15 cellular contexts compared by ENCODE assay signal in the genomic region with DNA sequence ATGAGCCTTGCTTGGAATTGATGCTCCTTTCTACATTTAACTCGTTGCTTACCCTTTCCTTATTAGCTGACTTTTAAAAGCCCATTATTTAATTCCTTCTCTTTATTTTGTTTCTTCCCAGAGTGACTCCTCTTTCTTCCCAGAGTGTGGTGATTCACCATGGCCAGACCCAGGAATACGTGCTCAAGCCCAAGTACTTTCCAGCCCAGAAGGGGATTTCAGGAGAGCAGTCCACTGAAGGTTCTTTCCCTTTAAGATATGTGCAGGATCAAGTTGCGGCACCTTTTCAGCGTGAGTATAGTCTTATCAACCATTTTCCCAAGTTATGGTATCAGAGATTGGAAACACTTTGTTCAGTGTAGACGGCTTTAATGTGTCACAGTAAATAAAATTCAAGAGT.
DNase-seq lines count a peak whose midpoint lies in the region; ATAC-seq and TF ChIP-seq lines count a peak whose summit lies in the region.
"Had no signal": no experiment of that assay in that cellular context is flagged by ENCODE, and none has a peak within 500 bp of the region (broad histone marks: within the 10 kb centered on the region; RNA-seq: fewer than 3 reads in every experiment).

No MANE protein-coding gene starts in this region.

- H3K9me3 ChIP-seq in osteoblast (ENCODE audit: low read depth, low read length) = no peaks in the 10 kb centered on the region
- H3K9me3 ChIP-seq: SJSA1 had no signal

- no peak overlapping the region for H3K4me3 ChIP-seq in osteoblast (ENCODE audit: insufficient read depth, low read length)
- H3K4me3 ChIP-seq: GM12878, SJSA1 had no signal

- H3K4me1 ChIP-seq in osteoblast (ENCODE audit: insufficient read depth, low read length) = peaks cover 30% of the 10 kb centered on the region

- H3K27ac Mint-ChIP-seq in WTC11 = 0 out of 2 replicates have a peak overlapping the region, but pooled peaks have one; percentile 60
- peak overlapping the region; percentile 53 for H3K27ac Mint-ChIP-seq in endothelial cell (ENCODE audit: unreplicated experiment)
- no peak overlapping the region for H3K27ac Mint-ChIP-seq in activated naive CD8-positive, alpha-beta T cell treated with anti-CD3 and anti-CD28 coated beads for 36 hours
- H3K27ac Mint-ChIP-seq: CD14-positive monocyte had no signal

- no peak overlapping the region for H2AFZ ChIP-seq in osteoblast (ENCODE audit: low read length)

- H4K20me1 ChIP-seq in osteoblast (ENCODE audit: insufficient read depth, low read length) = no peaks in the 10 kb centered on the region

- TF ChIP-seq CTCF in WTC11 (IDR thresholded peaks at IDR 0.05) = no peak
- no peak for TF ChIP-seq CTCF in endothelial cell (IDR thresholded peaks at IDR 0.05; ENCODE audit: unreplicated experiment)
- no peak for TF ChIP-seq CTCF in osteoblast (IDR thresholded peaks at IDR 0.05; ENCODE audit: extremely low read depth, low read depth, low read length)

- no peaks in the 10 kb centered on the region for H3K27me3 Mint-ChIP-seq in WTC11 (ENCODE audit: low read depth)
- H3K27me3 Mint-ChIP-seq in endothelial cell (ENCODE audit: unreplicated experiment) = peaks cover 1% of the 10 kb centered on the region
- peaks cover 13% of the 10 kb centered on the region for H3K27me3 Mint-ChIP-seq in activated naive CD8-positive, alpha-beta T cell treated with anti-CD3 and anti-CD28 coated beads for 36 hours

- peak overlapping the region; percentile 37 for H3K4me2 ChIP-seq in osteoblast (ENCODE audit: insufficient read depth, low read length)

- H3K27me3 ChIP-seq in osteoblast (ENCODE audit: insufficient read depth, low read length) = no peaks in the 10 kb centered on the region
- H3K27me3 ChIP-seq: SJSA1 had no signal

- H3K36me3 ChIP-seq in osteoblast (ENCODE audit: insufficient read depth, low read length) = no peaks in the 10 kb centered on the region
- H3K36me3 ChIP-seq: SJSA1 had no signal

- H3K4me1 Mint-ChIP-seq in WTC11 (peaks cover 5% of the 10 kb centered on the region; the same call in 1 of the 2 replicates), endothelial cell (ENCODE audit: unreplicated experiment) (peaks cover 42% of the 10 kb centered on the region)
- H3K4me1 Mint-ChIP-seq in activated naive CD8-positive, alpha-beta T cell treated with anti-CD3 and anti-CD28 coated beads for 36 hours = no peaks in the 10 kb centered on the region
- H3K4me1 Mint-ChIP-seq: CD14-positive monocyte had no signal

- CTCF ChIA-PET in WTC11 (lab: Charles Lee) = no interaction called here

- ATAC-seq in WTC11 = no peak
- ATAC-seq: GM12878 had no signal

- H3K9me3 Mint-ChIP-seq in WTC11 = no peaks in the 10 kb centered on the region
- no peaks in the 10 kb centered on the region for H3K9me3 Mint-ChIP-seq in endothelial cell (ENCODE audit: unreplicated experiment)
- H3K9me3 Mint-ChIP-seq in activated naive CD8-positive, alpha-beta T cell treated with anti-CD3 and anti-CD28 coated beads for 36 hours = no peaks in the 10 kb centered on the region

- POLR2A ChIA-PET in WTC11 (lab: Charles Lee) = no interaction called here

- DNase-seq in EL (peak; percentile 46), WTC11 (ENCODE audit: low spot score) (no peak), endothelial cell (ENCODE audit: low spot score) (no peak), osteoblast (ENCODE audit: insufficient read length, low spot score, missing footprints) (no peak), H4 (ENCODE audit: low spot score) (no peak), COLO668 (lab: John Stamatoyannopoulos, UW; ENCODE audit: unreplicated experiment) (no peak)
- DNase-seq in activated naive CD8-positive, alpha-beta T cell treated with anti-CD3 and anti-CD28 coated beads for 36 hours = no peak
- DNase-seq in stimulated activated CD4-positive, alpha-beta T cell treated with anti-CD3 and anti-CD28 coated beads, Interleukin-4, amount 100 ng/mL, for 24 hours = no peak
- DNase-seq: KBM-7, NCI-H1930, NCI-H226, NCI-H524 had no signal

- no peaks in the 10 kb centered on the region for H3K79me2 ChIP-seq in osteoblast (ENCODE audit: insufficient read depth, low read length)

- no peak overlapping the region for H3K4me3 Mint-ChIP-seq in WTC11
- H3K4me3 Mint-ChIP-seq in endothelial cell (ENCODE audit: unreplicated experiment) = peak overlapping the region; percentile 53
- no peak overlapping the region for H3K4me3 Mint-ChIP-seq in activated naive CD8-positive, alpha-beta T cell treated with anti-CD3 and anti-CD28 coated beads for 36 hours
- H3K4me3 Mint-ChIP-seq: CD14-positive monocyte had no signal

- H3K27ac ChIP-seq in osteoblast (ENCODE audit: low read depth, low read length) = peak overlapping the region; percentile 51
- H3K27ac ChIP-seq: SJSA1 had no signal

- H3K36me3 Mint-ChIP-seq in WTC11 (no peaks in the 10 kb centered on the region), endothelial cell (ENCODE audit: low read depth, unreplicated experiment) (peaks cover 54% of the 10 kb centered on the region)
- no peaks in the 10 kb centered on the region for H3K36me3 Mint-ChIP-seq in activated naive CD8-positive, alpha-beta T cell treated with anti-CD3 and anti-CD28 coated beads for 36 hours
- H3K36me3 Mint-ChIP-seq: CD14-positive monocyte had no signal

TF ChIP-seq in WTC11, 78 proteins besides CTCF, POLR2A, EP300 and RAD21 (continues in another document):
- TF ChIP-seq SP1 (CRISPR knock-in tag; conservative IDR thresholded peaks at IDR 0.05) (no peak), ERG (CRISPR knock-in tag; IDR thresholded peaks at IDR 0.05) (no peak), SMAD4 (CRISPR knock-in tag; IDR thresholded peaks at IDR 0.05) (no peak), IRF1 (CRISPR knock-in tag; IDR thresholded peaks at IDR 0.05) (no peak), TCF7 (CRISPR knock-in tag; IDR thresholded peaks at IDR 0.05; ENCODE audit: low read depth) (no peak), HMGXB4 (CRISPR knock-in tag; IDR thresholded peaks at IDR 0.05) (no peak), FOXJ3 (CRISPR knock-in tag; IDR thresholded peaks at IDR 0.05; ENCODE audit: borderline replicate concordance) (no peak), KAT7 (CRISPR knock-in tag; IDR thresholded peaks at IDR 0.05; ENCODE audit: borderline replicate concordance) (no peak)
- TF ChIP-seq, protein P1, sequence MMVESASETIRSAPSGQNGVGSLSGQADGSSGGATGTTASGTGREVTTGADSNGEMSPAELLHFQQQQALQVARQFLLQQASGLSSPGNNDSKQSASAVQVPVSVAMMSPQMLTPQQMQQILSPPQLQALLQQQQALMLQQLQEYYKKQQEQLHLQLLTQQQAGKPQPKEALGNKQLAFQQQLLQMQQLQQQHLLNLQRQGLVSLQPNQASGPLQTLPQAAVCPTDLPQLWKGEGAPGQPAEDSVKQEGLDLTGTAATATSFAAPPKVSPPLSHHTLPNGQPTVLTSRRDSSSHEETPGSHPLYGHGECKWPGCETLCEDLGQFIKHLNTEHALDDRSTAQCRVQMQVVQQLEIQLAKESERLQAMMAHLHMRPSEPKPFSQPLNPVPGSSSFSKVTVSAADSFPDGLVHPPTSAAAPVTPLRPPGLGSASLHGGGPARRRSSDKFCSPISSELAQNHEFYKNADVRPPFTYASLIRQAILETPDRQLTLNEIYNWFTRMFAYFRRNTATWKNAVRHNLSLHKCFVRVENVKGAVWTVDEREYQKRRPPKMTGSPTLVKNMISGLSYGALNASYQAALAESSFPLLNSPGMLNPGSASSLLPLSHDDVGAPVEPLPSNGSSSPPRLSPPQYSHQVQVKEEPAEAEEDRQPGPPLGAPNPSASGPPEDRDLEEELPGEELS (CRISPR knock-in tag; IDR thresholded peaks at IDR 0.05) = no peak
- TF ChIP-seq, protein P2, sequence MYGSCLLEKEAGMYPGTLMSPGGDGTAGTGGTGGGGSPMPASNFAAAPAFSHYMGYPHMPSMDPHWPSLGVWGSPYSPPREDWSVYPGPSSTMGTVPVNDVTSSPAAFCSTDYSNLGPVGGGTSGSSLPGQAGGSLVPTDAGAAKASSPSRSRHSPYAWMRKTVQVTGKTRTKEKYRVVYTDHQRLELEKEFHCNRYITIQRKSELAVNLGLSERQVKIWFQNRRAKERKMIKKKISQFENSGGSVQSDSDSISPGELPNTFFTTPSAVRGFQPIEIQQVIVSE (CRISPR knock-in tag; IDR thresholded peaks at IDR 0.05; ENCODE audit: borderline replicate concordance) = no peak
